ENCODE assay signal across 21 cellular contexts in genomic region chr9:16205455-16205854, GRCh38.
DNase-seq lines count a peak whose midpoint lies in the region; TF ChIP-seq lines count a peak whose summit lies in the region.
"Had no signal": no experiment of that assay in that cellular context is flagged by ENCODE, and none has a peak within 500 bp of the region (broad histone marks: within the 10 kb centered on the region; RNA-seq: fewer than 3 reads in every experiment).

No MANE protein-coding gene starts in this region.

- no peaks in the 10 kb centered on the region for H3K36me3 ChIP-seq in GM23248 (ENCODE audit: low read depth)
- H3K36me3 ChIP-seq in esophagus muscularis mucosa = no peaks in the 10 kb centered on the region
- H3K36me3 ChIP-seq: BE2C; BLaER1 treated with 17β-estradiol and CSF1 and Interleukin-3, amounts not matched to agents 10 nM and 100 nM had no signal

- intact Hi-C loops in esophagus muscularis mucosa (cut with DNase I) = no loop called here

- WGBS in GM23248 (ENCODE audit: low coverage in 1 of 2, low lambda C conversion rate in 2 of 2, missing lambda C conversion rate in 2 of 2), 2 experiments = 70 to 80% methylated on average over 2 of the region's 2 CpGs
- WGBS in esophagus muscularis mucosa = 100% methylated on average over 1 of the region's 2 CpGs

- H4K20me1 ChIP-seq in GM23248 (ENCODE audit: insufficient read depth) = no peaks in the 10 kb centered on the region
- H4K20me1 ChIP-seq: BLaER1 treated with 17β-estradiol and CSF1 and Interleukin-3, amounts not matched to agents 10 nM and 100 nM had no signal

- no peak overlapping the region for H2AFZ ChIP-seq in GM23248

- H3K9me2 ChIP-seq in GM23248 (ENCODE audit: insufficient read depth) = no peaks in the 10 kb centered on the region

- DNase-seq in GM23248 = peak; percentile 36
- peak; percentile 68 for DNase-seq in esophagus muscularis mucosa (ENCODE audit: extremely low spot score)
- DNase-seq in fibroblast of the aortic adventitia (ENCODE audit: low read depth) = peak; percentile 52
- DNase-seq in activated CD4-positive, alpha-beta T cell treated with anti-CD3 and anti-CD28 coated beads for 1 hour = no peak
- no peak for DNase-seq in T-helper 2 cell
- DNase-seq in stimulated activated CD4-positive, alpha-beta T cell treated with anti-CD3 and anti-CD28 coated beads, Interleukin-4, amount 100 ng/mL, for 24 hours = no peak
- DNase-seq in NCI-H526 treated with DMSO at 0.1 percent for 48 hours (lab: John Stamatoyannopoulos, UW) = no peak
- DNase-seq: 8988T; ACHN; AML-193; BE2C; CD4-positive, alpha-beta T cell; CD8-positive, alpha-beta memory T cell; DMS 273 treated with DMSO at 0.1 percent for 48 hours; DMS79; EL; GDM1; H7; HCEC 1CT had no signal

- TF ChIP-seq CTCF in esophagus muscularis mucosa (IDR thresholded peaks at IDR 0.05) (no peak), fibroblast of the aortic adventitia (IDR thresholded peaks at IDR 0.05; ENCODE audit: insufficient read depth, low read length) (no peak)

- H3K9ac ChIP-seq in GM23248 = no peak overlapping the region
- H3K9ac ChIP-seq: BLaER1 treated with 17β-estradiol and CSF1 and Interleukin-3, amounts not matched to agents 10 nM and 100 nM had no signal

- H3F3A ChIP-seq in GM23248 (ENCODE audit: insufficient read depth) = peaks cover 11% of the 10 kb centered on the region; the same call in 1 of the 2 replicates

- H3K27me3 ChIP-seq in GM23248 (replicated peaks; ENCODE audit: insufficient read depth) = no peaks in the 10 kb centered on the region
- no peaks in the 10 kb centered on the region for H3K27me3 ChIP-seq in esophagus muscularis mucosa
- H3K27me3 ChIP-seq: BE2C; BLaER1 treated with 17β-estradiol and CSF1 and Interleukin-3, amounts not matched to agents 10 nM and 100 nM had no signal

- H3K4me1 ChIP-seq in GM23248 (ENCODE audit: insufficient read depth) (peaks cover 24% of the 10 kb centered on the region), esophagus muscularis mucosa (peaks cover 0 to 6% (median 3%) of the 10 kb centered on the region in 4 donors)

- H3K4me2 ChIP-seq in GM23248 (ENCODE audit: unreplicated experiment) = no peak overlapping the region
- H3K4me2 ChIP-seq: A549; BLaER1 treated with 17β-estradiol and CSF1 and Interleukin-3, amounts not matched to agents 10 nM and 100 nM had no signal

- H3K9me3 ChIP-seq in GM23248 (ENCODE audit: low read depth) = no peaks in the 10 kb centered on the region
- H3K9me3 ChIP-seq in esophagus muscularis mucosa = no peaks in the 10 kb centered on the region
- H3K9me3 ChIP-seq: A549, BE2C had no signal

- H3K4me3 ChIP-seq in GM23248 = no peak overlapping the region
- no peak overlapping the region for H3K4me3 ChIP-seq in esophagus muscularis mucosa
- no peak overlapping the region for H3K4me3 ChIP-seq in fibroblast of the aortic adventitia (ENCODE audit: low read depth, low read length)
- H3K4me3 ChIP-seq: A549; BLaER1 treated with 17β-estradiol and CSF1 and Interleukin-3, amounts not matched to agents 10 nM and 100 nM had no signal

- H3K27ac ChIP-seq in GM23248 (no peak overlapping the region), esophagus muscularis mucosa (replicated peaks in 1 of 4) (no peak overlapping the region)
- H3K27ac ChIP-seq: BLaER1 treated with 17β-estradiol and CSF1 and Interleukin-3, amounts not matched to agents 10 nM and 100 nM had no signal

- in situ Hi-C loops in GM23248 (cut with MboI) = no loop called here

- no peak for TF ChIP-seq EP300 in esophagus muscularis mucosa (IDR thresholded peaks at IDR 0.05)

- no peak for TF ChIP-seq POLR2A in esophagus muscularis mucosa (IDR thresholded peaks at IDR 0.05; ENCODE audit: low read depth)

- H3K79me2 ChIP-seq in GM23248 (ENCODE audit: insufficient read depth) = no peaks in the 10 kb centered on the region

Comparison
In these comparisons a context has a peak if more than half of its experiments do, and no peak if none do; other contexts are left out.
1. DNase-seq: peak in GM23248 (single experiment), esophagus muscularis mucosa (single experiment) and fibroblast of the aortic adventitia (single experiment); none in activated CD4-positive, alpha-beta T cell treated with anti-CD3 and anti-CD28 coated beads for 1 hour (single experiment), T-helper 2 cell (0 of 5), stimulated activated CD4-positive, alpha-beta T cell treated with anti-CD3 and anti-CD28 coated beads, Interleukin-4, amount 100 ng/mL, for 24 hours (single experiment) and NCI-H526 treated with DMSO at 0.1 percent for 48 hours (single experiment).